In genomic region chr5:67902497-67902830, GRCh38 we compare ENCODE assay signal across 18 cellular contexts.
"Had no signal": no experiment of that assay in that cellular context is flagged by ENCODE, and none has a peak within 500 bp of the region (broad histone marks: within the 10 kb centered on the region; RNA-seq: fewer than 3 reads in every experiment).

No MANE protein-coding gene starts in this region.

- H3K9me3 ChIP-seq: colonic mucosa, esophagus squamous epithelium, gastrocnemius medialis, mucosa of descending colon, psoas muscle, right lobe of liver, thoracic aorta had no signal

- DNase-seq: caudate nucleus; colonic mucosa; dermis blood vessel endothelial cell; esophagus squamous epithelium; gastrocnemius medialis; islet precursor cell; mammary epithelial cell; mucosa of descending colon; psoas muscle; retina; right lobe of liver; stimulated activated CD4-positive, alpha-beta T cell treated with anti-CD3 and anti-CD28 coated beads, Interleukin-2, amount 100 ng/mL, for 24 hours; stimulated activated CD4-positive, alpha-beta T cell treated with anti-CD3 and anti-CD28 coated beads, Interleukin-4, amount 100 ng/mL, for 4 hours; stimulated activated naive CD8-positive, alpha-beta T cell treated with anti-CD3 and anti-CD28 coated beads, Interleukin-15, amount 100 ng/mL, for 72 hours; trophoblast cell had no signal

- H3K27ac ChIP-seq: colonic mucosa, esophagus squamous epithelium, gastrocnemius medialis, psoas muscle, right lobe of liver, thoracic aorta had no signal

- H3K27me3 ChIP-seq: colonic mucosa, esophagus squamous epithelium, gastrocnemius medialis, right lobe of liver had no signal

- H3K4me1 ChIP-seq: colonic mucosa had no signal

- H3K4me3 ChIP-seq: colonic mucosa, esophagus squamous epithelium, gastrocnemius medialis, mucosa of descending colon, psoas muscle, right lobe of liver, skin epidermis, thoracic aorta had no signal

- H3K36me3 ChIP-seq: colonic mucosa, esophagus squamous epithelium, gastrocnemius medialis, right lobe of liver, thoracic aorta had no signal

- ATAC-seq: gastrocnemius medialis; left lobe of liver; mucosa of descending colon; psoas muscle; right lobe of liver; stimulated activated naive CD8-positive, alpha-beta T cell treated with anti-CD3 and anti-CD28 coated beads, Interleukin-15, amount 100 ng/mL, for 72 hours had no signal
